ENCODE assay signal across 9 cellular contexts in genomic region chr3:58238830-58239229, GRCh38. TPM values are rescaled to one million over a fixed set of nuclear protein-coding genes. Genes with fewer than 3 reads are reported as not detected.
A peak's percentile ranks its signal among the peaks of the same experiment; 100 is the strongest.
DNase-seq lines count a peak whose midpoint lies in the region; ATAC-seq and TF ChIP-seq lines count a peak whose summit lies in the region.
"Had no signal": no experiment of that assay in that cellular context is flagged by ENCODE, and none has a peak within 500 bp of the region (broad histone marks: within the 10 kb centered on the region; RNA-seq: fewer than 3 reads in every experiment).

No MANE protein-coding gene starts in this region.

- H3K27me3 ChIP-seq in right atrium auricular region = no peaks in the 10 kb centered on the region
- H3K27me3 ChIP-seq in breast epithelium = no peaks in the 10 kb centered on the region
- no peaks in the 10 kb centered on the region for H3K27me3 ChIP-seq in muscle layer of colon (ENCODE audit: control insufficient read depth in 1 of 2, insufficient read depth in 2 of 2, low read length in 2 of 2)

- H3K36me3 ChIP-seq in right atrium auricular region (no peaks in the 10 kb centered on the region), breast epithelium (no peaks in the 10 kb centered on the region), muscle layer of colon (ENCODE audit: insufficient read depth, low read length) (no peaks in the 10 kb centered on the region)

- intact Hi-C loops in Right ventricle myocardium superior (cut with DNase I) (loop anchor here (10.0 kb wide), 1 partner anchor 46 kb away; no protein-coding TSS in a partner anchor), breast epithelium (cut with DNase I; ENCODE audit: low total_unique reads) (no loop called here)

- no peak for TF ChIP-seq CTCF in right atrium auricular region (IDR thresholded peaks at IDR 0.05)
- no peak for TF ChIP-seq CTCF in breast epithelium (IDR thresholded peaks at IDR 0.05)

- no peak for TF ChIP-seq POLR2A in breast epithelium (IDR thresholded peaks at IDR 0.05)

- peak overlapping the region; percentile 39 for H3K9ac ChIP-seq in muscle layer of colon (ENCODE audit: low read length)

- H3K4me1 ChIP-seq in right atrium auricular region (peaks cover 0 to 30% of the 10 kb centered on the region in 2 donors), breast epithelium (peaks cover 0 to 4% of the 10 kb centered on the region in 2 donors), muscle layer of colon (ENCODE audit: insufficient read depth, low read length) (peaks cover 30% of the 10 kb centered on the region)

- DNase-seq in right atrium auricular region (ENCODE audit: low spot score) (no peak), Right ventricle myocardium superior (no peak), breast epithelium (ENCODE audit: low spot score in 2 of 2) (no peak), NAMALWA (ENCODE audit: low spot score) (no peak), NCI-H446 treated with DMSO at 0.1 percent for 48 hours (lab: John Stamatoyannopoulos, UW) (no peak)

- H3K4me3 ChIP-seq in right atrium auricular region (peak overlapping the region; percentile 74 to 94), breast epithelium (peak overlapping the region; percentile 85 to 87 (median 86)), muscle layer of colon (ENCODE audit: low read depth in 1 of 2, low read length in 2 of 2) (peak overlapping the region in 1 of 2 donors; percentile 88)

- no peak for ATAC-seq in Right ventricle myocardium superior (ENCODE audit: poor library complexity)
- no peak for ATAC-seq in HG02981 (IDR thresholded peaks at IDR 0.05; ENCODE audit: unreplicated experiment)
- ATAC-seq in GM21717 (IDR thresholded peaks at IDR 0.05; ENCODE audit: unreplicated experiment) = no peak

- H3K9me3 ChIP-seq in right atrium auricular region (no peaks in the 10 kb centered on the region), breast epithelium (no peaks in the 10 kb centered on the region), muscle layer of colon (ENCODE audit: low read length) (no peaks in the 10 kb centered on the region)

- H3K27ac ChIP-seq in right atrium auricular region (peak overlapping the region; percentile 85 to 87), breast epithelium (no peak overlapping the region), muscle layer of colon (ENCODE audit: low read depth, low read length) (peak overlapping the region; percentile 89)

RNA-seq across cellular contexts. Expression of gene ABHD6, which starts 1.2 kb away (rescaled TPM):
- total RNA-seq in right atrium auricular region (10 to 100 TPM; 11.3 to 13.8 TPM), Right ventricle myocardium superior (8.3 TPM), breast epithelium (10 to 100 TPM; 10.2 to 22.2 (median 13.4) TPM)

RNA-seq across cellular contexts. Expression of gene DNASE1L3, which starts 28.1 kb away (rescaled TPM):
- total RNA-seq in right atrium auricular region = 10 to 100 TPM in 1 of 2 donors, 1 to 10 TPM in 1; 1.5 to 11.5 TPM
- total RNA-seq in Right ventricle myocardium superior = 3.7 TPM
- 1 to 10 TPM in 2 of 3 donors, under 1 TPM in 1; 0.44 to 9.2 (median 5.6) TPM for total RNA-seq in breast epithelium
- total RNA-seq: Daoy had no signal

Comparison
In these comparisons a context has a peak if more than half of its experiments do, and no peak if none do; other contexts are left out.
1. H3K27ac ChIP-seq: peak in right atrium auricular region (2 of 2) and muscle layer of colon (single experiment); none in breast epithelium (0 of 2).